12 cellular contexts compared by ENCODE assay signal in genomic region chr20:6299451-6299850, GRCh38.
"Had no signal": no experiment of that assay in that cellular context is flagged by ENCODE, and none has a peak within 500 bp of the region (broad histone marks: within the 10 kb centered on the region; RNA-seq: fewer than 3 reads in every experiment).

No MANE protein-coding gene starts in this region.

- ATAC-seq: activated T-helper 17 cell treated with anti-CD3 and anti-CD28 coated beads, Interleukin-2, amount 50 U/mL, for 72 hours; sciatic nerve had no signal

- H3K36me3 ChIP-seq: neural progenitor cell, spleen, stomach had no signal

- H3K4me2 ChIP-seq: neural progenitor cell had no signal

- H3K4me1 ChIP-seq: neural progenitor cell, spleen, testis had no signal

- H3K27me3 ChIP-seq: neural progenitor cell, spleen, stomach, testis had no signal

- H3K9me3 ChIP-seq: stomach, testis had no signal

- H3K27ac ChIP-seq: dorsolateral prefrontal cortex, neural progenitor cell, spleen, stomach, testis had no signal

- DNase-seq: activated CD4-positive, CD25-positive, alpha-beta regulatory T cell treated with anti-CD3 and anti-CD28 coated beads, Interleukin-2, amount 50 U/mL, for 72 hours; activated naive CD4-positive, alpha-beta T cell treated with Interleukin-2 at 50 U/mL for 16 hours; anterior cingulate cortex; dorsolateral prefrontal cortex; endodermal cell; naive B cell; spleen; stomach; testis had no signal

- H3K9ac ChIP-seq: neural progenitor cell had no signal

- H2AFZ ChIP-seq: neural progenitor cell had no signal

- H3K4me3 ChIP-seq: dorsolateral prefrontal cortex, neural progenitor cell, spleen, stomach, testis had no signal
